ENCODE assay signal across 20 cellular contexts in the genomic region with DNA sequence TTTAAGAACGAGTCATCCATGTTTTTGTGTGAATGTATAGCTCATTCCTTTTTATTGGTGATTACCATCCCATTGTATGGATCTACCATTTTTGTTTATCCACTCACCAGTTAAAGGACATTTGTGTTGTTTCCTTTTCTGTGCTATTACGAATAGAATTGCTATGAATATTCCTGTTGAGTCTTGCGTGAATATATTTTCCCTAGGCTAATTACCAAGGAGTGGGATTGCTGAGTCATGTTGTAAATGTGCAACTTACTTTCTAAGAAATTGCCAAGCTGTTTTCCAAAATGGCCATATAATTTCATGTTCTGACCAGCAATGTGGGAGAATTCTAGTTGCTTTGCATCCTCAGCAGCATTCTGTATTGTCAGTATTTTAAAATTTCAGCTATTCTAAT.
"Had no signal": no experiment of that assay in that cellular context is flagged by ENCODE, and none has a peak within 500 bp of the region (broad histone marks: within the 10 kb centered on the region; RNA-seq: fewer than 3 reads in every experiment).

No MANE protein-coding gene starts in this region.

- H3K27me3 ChIP-seq: esophagus muscularis mucosa, right lobe of liver, stomach, thyroid gland had no signal

- FAIRE-seq: pancreas had no signal

- H3K4me2 ChIP-seq: smooth muscle cell had no signal

- H3K4me3 ChIP-seq: dorsolateral prefrontal cortex, esophagus muscularis mucosa, lower lobe of right lung, pancreas, right lobe of liver, smooth muscle cell, stomach, thyroid gland had no signal

- ATAC-seq: left ventricle myocardium superior; lower lobe of right lung; natural killer cell; pancreas; right lobe of liver; stimulated activated effector memory CD8-positive, alpha-beta T cell treated with anti-CD3 and anti-CD28 coated beads, Interleukin-12 subunit alpha, Interleukin-12 subunit beta, amount 100 ng/mL, for 72 hours had no signal

- H3K27ac ChIP-seq: dorsolateral prefrontal cortex, esophagus muscularis mucosa, lower lobe of right lung, pancreas, right lobe of liver, stomach, thyroid gland had no signal

- H3K36me3 ChIP-seq: esophagus muscularis mucosa, lower lobe of right lung, pancreas, right lobe of liver, stomach, thyroid gland had no signal

- H3K9me3 ChIP-seq: esophagus muscularis mucosa, lower lobe of right lung, pancreas, right lobe of liver, stomach, thyroid gland had no signal

- H3K4me1 ChIP-seq: esophagus muscularis mucosa, lower lobe of right lung, pancreas, right lobe of liver, stomach, thyroid gland had no signal

- DNase-seq: dorsolateral prefrontal cortex; effector CD4-positive, alpha-beta T cell; foreskin melanocyte; hypothalamus; immature natural killer cell; islet precursor cell; left ventricle myocardium superior; lower lobe of right lung; natural killer cell; pancreas; right lobe of liver; stimulated activated CD4-positive, alpha-beta T cell treated with anti-CD3 and anti-CD28 coated beads, Interleukin-12 subunit alpha, Interleukin-12 subunit beta, amount 100 ng/mL, for 4 hours; stimulated activated CD4-positive, alpha-beta T cell treated with anti-CD3 and anti-CD28 coated beads, Interleukin-2, amount 100 ng/mL, for 24 hours; stimulated activated CD4-positive, alpha-beta T cell treated with anti-CD3 and anti-CD28 coated beads, Interleukin-4, amount 100 ng/mL, for 24 hours; stimulated activated naive CD4-positive, alpha-beta T cell treated with Interleukin-2 at 50 U/mL for 16 hours; stomach; thyroid gland had no signal
